21 cellular contexts compared by ENCODE assay signal in the genomic region with DNA sequence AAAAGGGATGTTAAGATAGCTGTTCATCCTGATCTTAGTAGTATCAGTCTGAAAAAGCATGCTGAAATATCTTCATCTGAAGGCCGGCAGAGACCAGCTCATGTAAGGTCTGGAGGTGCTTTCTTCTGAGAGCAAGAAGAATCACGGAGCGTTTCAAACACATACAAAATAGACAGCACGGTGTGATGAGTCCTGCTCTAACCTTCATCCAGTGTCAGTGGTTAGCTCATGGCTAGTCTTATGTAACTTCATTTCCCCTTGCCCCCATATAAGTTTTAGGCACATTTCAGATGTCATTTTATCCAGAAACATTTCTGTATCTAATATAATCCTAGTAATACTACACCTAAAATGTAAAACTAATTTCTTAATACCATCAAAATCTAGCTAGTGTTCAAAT. TPM values are rescaled to one million over a fixed set of nuclear protein-coding genes. Genes with fewer than 3 reads are reported as not detected.
DNase-seq lines count a peak whose midpoint lies in the region; ATAC-seq and TF ChIP-seq lines count a peak whose summit lies in the region.
"Had no signal": no experiment of that assay in that cellular context is flagged by ENCODE, and none has a peak within 500 bp of the region (broad histone marks: within the 10 kb centered on the region; RNA-seq: fewer than 3 reads in every experiment).

No MANE protein-coding gene starts in this region.

- H3K9ac ChIP-seq in Karpas-422 (ENCODE audit: low read length): no peak overlapping the region

- H3K79me2 ChIP-seq in Karpas-422 (ENCODE audit: low read length): peaks cover 23% of the 10 kb centered on the region

- H3K4me2 ChIP-seq in Karpas-422 (ENCODE audit: low read depth, low read length, poor library complexity, severe bottlenecking): no peak overlapping the region
- H3K4me2 ChIP-seq: smooth muscle cell had no signal

- H3K4me3 ChIP-seq in HL-60 (replicated peaks; ENCODE audit: insufficient read depth, low read length) (no peak overlapping the region), neutrophil (ENCODE audit: low read depth in 1 of 2, low read length in 1 of 2) (no peak overlapping the region), Karpas-422 (ENCODE audit: low read length) (no peak overlapping the region)
- H3K4me3 ChIP-seq: esophagus muscularis mucosa, HAP-1, heart left ventricle, ovary, smooth muscle cell had no signal

- DNase-seq in SKM-1 (lab: John Stamatoyannopoulos, UW; ENCODE audit: unreplicated experiment): peak; percentile 23
- no peak for DNase-seq in SKM-1 treated with dmso at 0.1 percent for 144 hours (lab: John Stamatoyannopoulos, UW; ENCODE audit: unreplicated experiment)
- DNase-seq in HL-60 (ENCODE audit: low read depth in 1 of 2, low spot score in 1 of 2): peak in 1 of 2 experiments; percentile 29
- DNase-seq in activated CD8-positive, alpha-beta T cell treated with anti-CD3 and anti-CD28 coated beads, Interleukin-2, amount 10 ng/mL, durations not matched to agents 7 days and 5 days: no peak
- DNase-seq in stimulated activated naive CD4-positive, alpha-beta T cell (lab: John Stamatoyannopoulos, UW): no peak
- no peak for DNase-seq in SIG-M5 treated with dmso at 0.1 percent for 504 hours (lab: John Stamatoyannopoulos, UW; ENCODE audit: unreplicated experiment)
- no peak for DNase-seq in Karpas-422
- DNase-seq: activated CD4-positive, alpha-beta T cell treated with anti-CD3 and anti-CD28 coated beads for 1 hour; activated T-cell treated with anti-CD3 and anti-CD28 coated beads, Interleukin-2, amount 50 U/mL, for 4 hours; Calu3; cortex of kidney; heart left ventricle; midbrain; NCI-H1930; NCI-H524 treated with DMSO at 0.1 percent for 48 hours; ovary; stimulated activated naive CD8-positive, alpha-beta T cell treated with anti-CD3 and anti-CD28 coated beads, Interleukin-15, amount 100 ng/mL, for 72 hours had no signal

- TF ChIP-seq CTCF in HL-60 (IDR thresholded peaks at IDR 0.05; ENCODE audit: insufficient read depth, low read length): no peak
- no peak for TF ChIP-seq CTCF in neutrophil (IDR thresholded peaks at IDR 0.05)

- CTCF ChIA-PET in activated CD8-positive, alpha-beta T cell treated with anti-CD3 and anti-CD28 coated beads, Interleukin-2, amount 10 ng/mL, durations not matched to agents 7 days and 5 days (lab: Charles Lee): interaction anchor here (0.6 to 1.6 kb wide), 5 partner anchors 10 to 116 kb away, joined by 3 to 5 read pairs (median 4); partner anchors contain the start of gene TNIP2

- no peaks in the 10 kb centered on the region for H3K9me3 ChIP-seq in neutrophil
- H3K9me3 ChIP-seq in Karpas-422 (ENCODE audit: low read length): no peaks in the 10 kb centered on the region
- H3K9me3 ChIP-seq: esophagus muscularis mucosa, HAP-1, heart left ventricle, ovary had no signal

- ATAC-seq in activated CD8-positive, alpha-beta T cell treated with anti-CD3 and anti-CD28 coated beads, Interleukin-2, amount 10 ng/mL, durations not matched to agents 7 days and 5 days: no peak
- ATAC-seq: activated T-cell treated with anti-CD3 and anti-CD28 coated beads, Interleukin-2, amount 50 U/mL, for 4 hours; heart left ventricle had no signal

- H3K9me3 Mint-ChIP-seq in activated CD8-positive, alpha-beta T cell treated with anti-CD3 and anti-CD28 coated beads, Interleukin-2, amount 10 ng/mL, durations not matched to agents 7 days and 5 days (ENCODE audit: insufficient read depth): no peaks in the 10 kb centered on the region
- H3K9me3 Mint-ChIP-seq: activated T-cell treated with anti-CD3 and anti-CD28 coated beads, Interleukin-2, amount 50 U/mL, for 4 hours; stimulated activated naive CD8-positive, alpha-beta T cell treated with anti-CD3 and anti-CD28 coated beads, Interleukin-15, amount 100 ng/mL, for 72 hours had no signal

- H3K27me3 Mint-ChIP-seq in activated CD8-positive, alpha-beta T cell treated with anti-CD3 and anti-CD28 coated beads, Interleukin-2, amount 10 ng/mL, durations not matched to agents 7 days and 5 days (ENCODE audit: low read depth): no peaks in the 10 kb centered on the region
- H3K27me3 Mint-ChIP-seq: stimulated activated naive CD8-positive, alpha-beta T cell treated with anti-CD3 and anti-CD28 coated beads, Interleukin-15, amount 100 ng/mL, for 72 hours had no signal

- peak overlapping the region; percentile 38 for H3K27ac ChIP-seq in HL-60 (replicated peaks)
- peak overlapping the region; percentile 78 for H3K27ac ChIP-seq in neutrophil
- H3K27ac ChIP-seq in Karpas-422 (ENCODE audit: low read length): no peak overlapping the region
- H3K27ac ChIP-seq: ovary had no signal

- no peaks in the 10 kb centered on the region for H3K9me2 ChIP-seq in Karpas-422 (replicated peaks; ENCODE audit: insufficient read depth, low read length)

- peak overlapping the region; percentile 75 for H3K27ac Mint-ChIP-seq in activated CD8-positive, alpha-beta T cell treated with anti-CD3 and anti-CD28 coated beads, Interleukin-2, amount 10 ng/mL, durations not matched to agents 7 days and 5 days

- H3K4me1 ChIP-seq in neutrophil (ENCODE audit: control insufficient read depth in 1 of 2, insufficient read depth in 1 of 2, low read depth in 1 of 2, low read length in 1 of 2) (peaks cover 23 to 42% of the 10 kb centered on the region in 2 experiments), Karpas-422 (ENCODE audit: low read length) (peaks cover 23% of the 10 kb centered on the region)

- POLR2A ChIA-PET in activated CD8-positive, alpha-beta T cell treated with anti-CD3 and anti-CD28 coated beads, Interleukin-2, amount 10 ng/mL, durations not matched to agents 7 days and 5 days (lab: Charles Lee): interaction anchor here (0.7 to 1.8 kb wide), 2 partner anchors 10 to 505 kb away, joined by 3 to 5 read pairs; no protein-coding TSS in a partner anchor

- H3K36me3 ChIP-seq in neutrophil: peaks cover 15% of the 10 kb centered on the region
- H3K36me3 ChIP-seq in Karpas-422 (ENCODE audit: insufficient read depth, low read length): peaks cover 4% of the 10 kb centered on the region; the same call in 1 of the 2 replicates
- H3K36me3 ChIP-seq: ovary had no signal

- H3K4me3 Mint-ChIP-seq in activated CD8-positive, alpha-beta T cell treated with anti-CD3 and anti-CD28 coated beads, Interleukin-2, amount 10 ng/mL, durations not matched to agents 7 days and 5 days: no peak overlapping the region
- H3K4me3 Mint-ChIP-seq: activated T-cell treated with anti-CD3 and anti-CD28 coated beads, Interleukin-2, amount 50 U/mL, for 4 hours; stimulated activated naive CD8-positive, alpha-beta T cell treated with anti-CD3 and anti-CD28 coated beads, Interleukin-15, amount 100 ng/mL, for 72 hours had no signal

- H3K4me1 Mint-ChIP-seq in activated CD8-positive, alpha-beta T cell treated with anti-CD3 and anti-CD28 coated beads, Interleukin-2, amount 10 ng/mL, durations not matched to agents 7 days and 5 days (ENCODE audit: low read depth): peaks cover 41% of the 10 kb centered on the region

- H3K27me3 ChIP-seq in HL-60 (ENCODE audit: insufficient read depth, poor library complexity, severe bottlenecking) (no peaks in the 10 kb centered on the region), neutrophil (no peaks in the 10 kb centered on the region), Karpas-422 (ENCODE audit: low read length) (no peaks in the 10 kb centered on the region)
- H3K27me3 ChIP-seq: esophagus muscularis mucosa, heart left ventricle, ovary had no signal

- peaks cover 25% of the 10 kb centered on the region for H3K36me3 Mint-ChIP-seq in activated CD8-positive, alpha-beta T cell treated with anti-CD3 and anti-CD28 coated beads, Interleukin-2, amount 10 ng/mL, durations not matched to agents 7 days and 5 days (ENCODE audit: low read depth)

- no peak overlapping the region for H2AFZ ChIP-seq in Karpas-422 (ENCODE audit: low read length)

- H4K20me1 ChIP-seq in Karpas-422 (ENCODE audit: insufficient read depth, low read depth, low read length): peaks cover 13% of the 10 kb centered on the region

RNA-seq across cellular contexts. Expression of gene ADD1, which starts 27.8 kb away (rescaled TPM):
- total RNA-seq in activated CD8-positive, alpha-beta T cell treated with anti-CD3 and anti-CD28 coated beads, Interleukin-2, amount 10 ng/mL, durations not matched to agents 7 days and 5 days: 100 to 1,000 TPM; 252 to 255 TPM
- 62.9 and 69.7 TPM in 2 replicates for total RNA-seq in Karpas-422 (2014; rRNA removed; shearing (Covaris generic); ENCODE audit: low replicate concordance)
